8 cellular contexts compared by ENCODE assay signal in genomic region chr1:11838349-11839272, GRCh38. TPM values are rescaled to one million over a fixed set of nuclear protein-coding genes. Genes with fewer than 3 reads are reported as not detected.
A peak's percentile ranks its signal among the peaks of the same experiment; 100 is the strongest.
DNase-seq lines count a peak whose midpoint lies in the region; ATAC-seq and TF ChIP-seq lines count a peak whose summit lies in the region.

No MANE protein-coding gene starts in this region.

- ATAC-seq in GM18498 (IDR thresholded peaks at IDR 0.05; ENCODE audit: unreplicated experiment): peak; percentile 55
- no peak for ATAC-seq in GM19452 (IDR thresholded peaks at IDR 0.05; ENCODE audit: unreplicated experiment)

- peaks cover 9% of the 10 kb centered on the region for H3K4me1 ChIP-seq in A673 (ENCODE audit: insufficient read depth, low read length, poor library complexity, severe bottlenecking)

- TF ChIP-seq CTCF in A673 (conservative IDR thresholded peaks at IDR 0.05; ENCODE audit: low read depth, low read length): peak; percentile 99

- intact Hi-C loops in A673 (cut with micrococcal nuclease; ENCODE audit: unreplicated experiment): loop anchor here (1.0 to 2.0 kb wide), 3 partner anchors 55 to 128 kb away; no protein-coding TSS in a partner anchor

- no peak overlapping the region for H3K4me3 ChIP-seq in A673 (ENCODE audit: low read depth, low read length, poor library complexity, severe bottlenecking)

- peaks cover 72% of the 10 kb centered on the region for H3K36me3 ChIP-seq in A673 (ENCODE audit: insufficient read depth, low read length, poor library complexity, severe bottlenecking)

- DNase-seq in A673 (ENCODE audit: low spot score) (peak; percentile 73), NCI-H2227 (lab: John Stamatoyannopoulos, UW; ENCODE audit: unreplicated experiment) (peak; percentile 76), caudate nucleus (lab: John Stamatoyannopoulos, UW) (peak in 58 of 61 donors; percentile 1 to 77 (median 50)), kidney tubule cell (ENCODE audit: low spot score) (peak; percentile 62)
- peak; percentile 68 for DNase-seq in activated CD4-positive, alpha-beta T cell treated with anti-CD3 and anti-CD28 coated beads for 1 hour
- DNase-seq in stimulated activated CD4-positive, alpha-beta T cell treated with anti-CD3 and anti-CD28 coated beads, Interleukin-2, amount 100 ng/mL, for 4 hours (ENCODE audit: low read depth): peak; percentile 50

- no peaks in the 10 kb centered on the region for H3K9me3 ChIP-seq in A673 (ENCODE audit: low read depth, low read length, poor library complexity, severe bottlenecking)

- POLR2A ChIA-PET in A673 (lab: Charles Lee; ENCODE audit: low non-redundant PET): no interaction called here

- H3K27me3 ChIP-seq in A673 (replicated peaks; ENCODE audit: insufficient read depth, low read depth, low read length, poor library complexity): no peaks in the 10 kb centered on the region

- H3K27ac ChIP-seq in A673 (ENCODE audit: low read depth, low read length, poor library complexity, severe bottlenecking) (no peak overlapping the region), caudate nucleus (ENCODE audit: low read depth, low read length) (no peak overlapping the region)

- CTCF ChIA-PET in A673 (lab: Charles Lee): interaction anchor here (0.6 to 1.2 kb wide), 4 partner anchors 11 to 129 kb away, joined by 3 to 8 read pairs (median 4); no protein-coding TSS in a partner anchor

- no TSS peak for BruUV-seq in A673 (replicated peaks; lab: Mats Ljungman, UMichigan)

RNA-seq across cellular contexts. Expression of gene NPPA, which starts 9.0 kb away (rescaled TPM):
- not detected in 2 replicates for total RNA-seq in A673 (2021)

RNA-seq across cellular contexts. Expression of gene NPPB, which starts 20.1 kb away (rescaled TPM):
- not detected in 2 replicates for total RNA-seq in A673 (2021)

RNA-seq across cellular contexts. Expression of gene CLCN6, which starts 32.6 kb away (rescaled TPM):
- 42.0 and 48.1 TPM in 2 replicates for total RNA-seq in A673 (2021)

RNA-seq across cellular contexts. Expression of gene MTHFR, which starts 32.8 kb away (rescaled TPM):
- 23.3 and 25.8 TPM in 2 replicates for total RNA-seq in A673 (2021)
